ENCODE assay signal across 1 cellular context in genomic region chr20:33482581-33482980, GRCh38.
TF ChIP-seq lines count a peak whose summit lies in the region.

No MANE protein-coding gene starts in this region.

TF ChIP-seq in HepG2, 621 proteins besides CTCF, POLR2A, EP300 and RAD21 (continued from another document):
- TF ChIP-seq ZBTB4 (CRISPR knock-in tag; IDR thresholded peaks at IDR 0.05; ENCODE audit: borderline replicate concordance) = no peak
